ENCODE assay signal across 22 cellular contexts in the genomic region with DNA sequence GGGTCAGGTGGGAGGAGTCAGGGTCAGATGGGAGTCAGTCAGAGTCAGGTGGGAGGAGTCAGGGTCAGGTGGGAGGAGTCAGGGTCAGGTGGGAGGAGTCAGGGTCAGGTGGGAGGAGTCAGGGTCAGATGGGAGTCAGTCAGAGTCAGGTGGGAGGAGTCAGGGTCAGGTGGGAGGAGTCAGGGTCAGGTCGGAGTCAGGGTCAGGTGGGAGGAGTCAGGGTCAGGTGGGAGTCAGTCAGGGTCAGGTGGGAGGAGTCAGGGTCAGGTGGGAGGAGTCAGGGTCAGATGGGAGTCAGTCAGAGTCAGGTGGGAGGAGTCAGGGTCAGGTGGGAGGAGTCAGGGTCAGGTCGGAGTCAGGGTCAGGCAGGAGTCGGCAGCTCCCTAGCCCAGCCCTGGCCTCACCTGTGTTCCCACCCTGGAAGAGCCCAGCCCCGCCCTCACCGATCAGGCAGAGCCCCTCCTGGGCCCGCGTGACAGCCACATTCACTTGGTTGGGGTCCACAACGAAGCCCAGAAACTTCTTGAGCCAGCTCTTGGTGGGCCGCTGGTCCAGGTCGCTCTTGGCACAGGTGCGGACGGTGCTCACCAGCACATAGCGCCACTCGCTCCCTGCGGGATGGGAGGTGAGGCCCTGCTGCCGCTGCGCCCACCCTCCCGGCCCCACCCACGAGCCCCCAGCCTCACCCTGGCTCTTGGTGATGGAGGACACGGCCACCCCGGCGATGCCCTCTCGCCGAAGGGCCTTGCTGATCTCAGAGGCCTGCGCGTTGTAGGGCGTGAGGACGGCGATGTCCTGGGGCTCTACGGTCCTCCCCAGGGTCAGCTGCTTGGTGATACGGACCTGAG. TPM values are rescaled to one million over a fixed set of nuclear protein-coding genes. Genes with fewer than 3 reads are reported as not detected.
"Had no signal": no experiment of that assay in that cellular context is flagged by ENCODE, and none has a peak within 500 bp of the region (broad histone marks: within the 10 kb centered on the region; RNA-seq: fewer than 3 reads in every experiment).

No MANE protein-coding gene starts in this region.

RNA-seq across cellular contexts. Expression of a gene that starts 12.2 kb away (rescaled TPM):
- total RNA-seq: activated CD8-positive, alpha-beta memory T cell treated with anti-CD3 and anti-CD28 coated beads, Interleukin-2, amount 10 ng/mL, durations not matched to agents 7 days and 5 days; activated naive CD8-positive, alpha-beta T cell treated with anti-CD3 and anti-CD28 coated beads for 36 hours; activated T-helper 17 cell treated with anti-CD3 and anti-CD28 coated beads, Interleukin-2, amount 50 U/mL, for 72 hours; adrenal gland; aorta; body of pancreas; dermis microvascular lymphatic vessel endothelial cell; endothelial cell of umbilical vein; fibroblast of lung; fibroblast of villous mesenchyme; gastroesophageal sphincter; hepatocyte; left cardiac atrium; left ventricle myocardium superior; lung microvascular endothelial cell; mucosa of gallbladder; osteocyte; posterior vena cava; subcutaneous adipose tissue; T-helper 17 cell; thoracic aorta; uterus had no signal
- polyA plus RNA-seq: adrenal gland, aorta, endothelial cell of umbilical vein, fibroblast of lung, hepatocyte had no signal

RNA-seq across cellular contexts. Expression of a gene that starts 22.5 kb away (rescaled TPM):
- total RNA-seq: left ventricle myocardium superior, lung microvascular endothelial cell had no signal
- polyA plus RNA-seq: endothelial cell of umbilical vein, fibroblast of lung had no signal
